Comparison of ENCODE assay signal across 8 cellular contexts in the genomic region with DNA sequence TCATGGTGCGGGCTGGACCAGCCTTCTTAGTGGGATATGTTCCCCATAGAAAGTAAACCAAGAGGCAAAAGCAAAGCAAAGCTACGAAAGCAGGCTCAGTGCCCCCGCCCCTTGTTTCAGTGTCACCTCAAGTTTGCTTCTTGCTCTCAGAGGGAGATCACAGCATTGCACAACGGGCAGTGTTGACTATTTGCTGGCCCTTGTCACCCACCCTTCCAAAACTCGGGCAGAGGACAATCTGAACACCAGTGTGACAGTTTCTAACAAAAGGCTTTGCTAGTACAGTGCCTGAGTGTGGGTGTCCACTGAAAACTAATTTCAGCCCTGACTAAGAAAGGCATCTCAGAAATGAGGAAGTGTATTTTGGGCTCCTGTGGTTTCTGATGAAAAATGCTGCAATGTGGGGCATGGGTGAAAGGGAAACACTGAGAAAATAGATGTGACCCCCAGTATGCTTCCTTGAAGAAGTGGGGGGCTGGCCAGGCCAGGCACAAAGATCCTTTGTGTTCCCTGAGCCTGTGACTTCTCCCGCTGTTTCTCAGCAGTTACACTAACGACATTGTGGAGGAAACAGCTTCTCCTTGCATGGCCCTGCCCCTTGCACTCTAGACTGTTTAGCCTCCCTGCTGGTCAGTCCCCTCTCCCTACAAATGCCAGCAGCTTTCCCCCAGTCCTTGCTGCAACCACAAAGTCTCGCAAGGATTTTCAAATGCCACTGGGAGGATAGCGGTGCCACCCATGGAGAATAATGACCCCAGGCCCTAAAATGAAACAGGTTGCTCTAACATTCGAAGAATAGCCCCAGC. TPM values are rescaled to one million over a fixed set of nuclear protein-coding genes. Genes with fewer than 3 reads are reported as not detected.
DNase-seq lines count a peak whose midpoint lies in the region; ATAC-seq, FAIRE-seq and TF ChIP-seq lines count a peak whose summit lies in the region.

No MANE protein-coding gene starts in this region.

- TF ChIP-seq CTCF in BJ (IDR thresholded peaks at IDR 0.05; ENCODE audit: insufficient read depth, low read depth, low read length) (peak; percentile 16; the same call in 1 of the 2 replicates), SK-N-SH (IDR thresholded peaks at IDR 0.05) (no peak), neural cell (IDR thresholded peaks at IDR 0.05; ENCODE audit: poor library complexity, severe bottlenecking) (no peak), D721Med (IDR thresholded peaks at IDR 0.05; ENCODE audit: insufficient read depth, missing control alignments) (no peak)

- H3K36me3 ChIP-seq in BJ (ENCODE audit: control insufficient read depth, insufficient read depth, low read length): no peaks in the 10 kb centered on the region
- no peaks in the 10 kb centered on the region for H3K36me3 ChIP-seq in SK-N-SH (replicated peaks in 1 of 2; ENCODE audit: control insufficient read depth in 1 of 2, insufficient read depth in 2 of 2, low read length in 1 of 2)
- no peaks in the 10 kb centered on the region for H3K36me3 ChIP-seq in neural cell (ENCODE audit: insufficient read depth, low read length)

- H3K9me3 ChIP-seq in SK-N-SH: no peaks in the 10 kb centered on the region
- H3K9me3 ChIP-seq in neural cell (ENCODE audit: low read length): no peaks in the 10 kb centered on the region

- H2AFZ ChIP-seq in SK-N-SH (ENCODE audit: low read depth): peak overlapping the region; percentile 69
- no peak overlapping the region for H2AFZ ChIP-seq in neural cell (ENCODE audit: low read depth, low read length)

- H3K4me2 ChIP-seq in SK-N-SH (peak overlapping the region; percentile 48), neural cell (ENCODE audit: low read length) (no peak overlapping the region)

- POLR2A ChIA-PET in BJ (lab: Charles Lee) (interaction anchor here (0.6 to 0.7 kb wide), 2 partner anchors 27 to 32 kb away, joined by 3 to 4 read pairs; no protein-coding TSS in a partner anchor), SK-N-SH (lab: Yijun Ruan, JAX) (no interaction called here)

- H3K4me1 ChIP-seq in SK-N-SH (ENCODE audit: control insufficient read depth in 1 of 2, insufficient read depth in 2 of 2, low read depth in 1 of 2, low read length in 1 of 2): peaks cover 2 to 16% of the 10 kb centered on the region in 2 experiments; a peak in 3 of 4 replicates

- peak; percentile 95 for ATAC-seq in HG03159 (IDR thresholded peaks at IDR 0.05; ENCODE audit: unreplicated experiment)

- CTCF ChIA-PET in BJ (lab: Yijun Ruan, JAX): interaction anchor here (0.9 to 1.9 kb wide), 5 partner anchors 8 to 58 kb away, joined by 4 to 5 read pairs (median 4); no protein-coding TSS in a partner anchor
- CTCF ChIA-PET in SK-N-SH (lab: Yijun Ruan, JAX): interaction anchor here (0.6 kb wide), 1 partner anchor 8 kb away, joined by 3 read pairs; no protein-coding TSS in a partner anchor

- H3K27ac ChIP-seq in SK-N-SH (ENCODE audit: low read depth in 2 of 2, low read length in 1 of 2): peak overlapping the region; percentile 67 to 73
- H3K27ac ChIP-seq in neural cell (ENCODE audit: low read length): peak overlapping the region; percentile 26

- no peak for TF ChIP-seq RAD21 in SK-N-SH (IDR thresholded peaks at IDR 0.05; ENCODE audit: low read length)
- no peak for TF ChIP-seq RAD21 in neural cell (conservative IDR thresholded peaks at IDR 0.05)

- H4K20me1 ChIP-seq in SK-N-SH (ENCODE audit: insufficient read depth): no peaks in the 10 kb centered on the region
- no peaks in the 10 kb centered on the region for H4K20me1 ChIP-seq in neural cell (ENCODE audit: insufficient read depth)

- 73% methylated on average over 8 of the region's 10 CpGs for whole genome bisulfite sequencing in SK-N-SH (ENCODE audit: low lambda C conversion rate)

- TF ChIP-seq EP300 in SK-N-SH (IDR thresholded peaks at IDR 0.05; ENCODE audit: borderline replicate concordance in 1 of 2, low read depth in 1 of 2, low read length in 1 of 2) (no peak), neural cell (conservative IDR thresholded peaks at IDR 0.05; ENCODE audit: poor library complexity, severe bottlenecking) (no peak)

- H3K9ac ChIP-seq in SK-N-SH (peak overlapping the region; percentile 49; the same call in 1 of the 2 replicates), neural cell (ENCODE audit: low read length) (no peak overlapping the region)

- FAIRE-seq in D721Med (lab: Jason Lieb, UNC): no peak

- DNase-seq in BJ (ENCODE audit: low read depth) (peak; percentile 56), GM19238 (ENCODE audit: insufficient read length, low spot score) (peak; percentile 55), SK-N-SH (no peak), fibroblast of gingiva (ENCODE audit: low read depth) (peak; percentile 83), D721Med (ENCODE audit: insufficient read length, low spot score) (no peak)
- DNase-seq in stimulated activated CD4-positive, alpha-beta T cell treated with anti-CD3 and anti-CD28 coated beads, Interleukin-12 subunit alpha, Interleukin-12 subunit beta, amount 100 ng/mL, for 4 hours: no peak

- H3K4me3 ChIP-seq in BJ (ENCODE audit: low read depth, low read length): no peak overlapping the region
- no peak overlapping the region for H3K4me3 ChIP-seq in SK-N-SH (ENCODE audit: low read depth in 2 of 2, low read length in 1 of 2)
- H3K4me3 ChIP-seq in neural cell (ENCODE audit: low read length): no peak overlapping the region

- H3K9me2 ChIP-seq in SK-N-SH (no peaks in the 10 kb centered on the region), neural cell (ENCODE audit: insufficient read depth, low read length) (no peaks in the 10 kb centered on the region)

- H3K79me2 ChIP-seq in SK-N-SH (ENCODE audit: insufficient read depth) (0 out of 2 replicates have a peak, but pooled peaks cover 4% of the 10 kb centered on the region), neural cell (replicated peaks; ENCODE audit: insufficient read depth, low read length) (no peaks in the 10 kb centered on the region)

- H3K27me3 ChIP-seq in BJ (ENCODE audit: control insufficient read depth, insufficient read depth, low read length): no peaks in the 10 kb centered on the region
- H3K27me3 ChIP-seq in SK-N-SH (ENCODE audit: insufficient read depth): no peaks in the 10 kb centered on the region
- H3K27me3 ChIP-seq in neural cell (ENCODE audit: insufficient read depth, low read depth, low read length): no peaks in the 10 kb centered on the region

- H3F3A ChIP-seq in SK-N-SH (replicated peaks; ENCODE audit: insufficient read depth) (peaks cover 4% of the 10 kb centered on the region), neural cell (ENCODE audit: insufficient read depth, low read length, poor library complexity, severe bottlenecking) (no peaks in the 10 kb centered on the region)

TF ChIP-seq in SK-N-SH, 30 proteins besides CTCF, POLR2A, EP300 and RAD21:
- TF ChIP-seq, protein P1, sequence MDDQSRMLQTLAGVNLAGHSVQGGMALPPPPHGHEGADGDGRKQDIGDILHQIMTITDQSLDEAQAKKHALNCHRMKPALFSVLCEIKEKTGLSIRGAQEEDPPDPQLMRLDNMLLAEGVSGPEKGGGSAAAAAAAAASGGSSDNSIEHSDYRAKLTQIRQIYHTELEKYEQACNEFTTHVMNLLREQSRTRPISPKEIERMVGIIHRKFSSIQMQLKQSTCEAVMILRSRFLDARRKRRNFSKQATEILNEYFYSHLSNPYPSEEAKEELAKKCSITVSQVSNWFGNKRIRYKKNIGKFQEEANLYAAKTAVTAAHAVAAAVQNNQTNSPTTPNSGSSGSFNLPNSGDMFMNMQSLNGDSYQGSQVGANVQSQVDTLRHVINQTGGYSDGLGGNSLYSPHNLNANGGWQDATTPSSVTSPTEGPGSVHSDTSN (IDR thresholded peaks at IDR 0.05): no peak
- TF ChIP-seq FOSL2 (IDR thresholded peaks at IDR 0.05; ENCODE audit: borderline replicate concordance, low read depth) (peak; percentile 3; the same call in 1 of the 2 replicates), ELF1 (IDR thresholded peaks at IDR 0.05) (peak; percentile 91), NFIC (IDR thresholded peaks at IDR 0.05; ENCODE audit: borderline replicate concordance) (no peak)

TF ChIP-seq in neural cell, 6 proteins besides CTCF, POLR2A, EP300 and RAD21:
- no peak for TF ChIP-seq POLR2AphosphoS5 (IDR thresholded peaks at IDR 0.05)

RNA-seq across cellular contexts. Expression of a gene that starts 33.3 kb away (rescaled TPM):
- polyA plus RNA-seq in BJ (2011; rRNA removed) (0.31 and 0.47 TPM in 2 replicates), SK-N-SH (2012; rRNA removed) (0.06 and 0.16 TPM in 2 replicates), neural cell (0.12 TPM in 1 of 2 replicates, not detected in the other)
- 0.57 and 1.1 TPM in 2 replicates for polyA minus RNA-seq in BJ (2011; rRNA and poly(A)+ RNA removed)
- polyA plus RNA-seq in SK-N-SH (2012; cell fraction: cytosol; rRNA removed): 0.05 and 0.09 TPM in 2 replicates
- polyA plus RNA-seq in SK-N-SH (2012; cell fraction: nucleus; rRNA removed): 0.20 and 0.32 TPM in 2 replicates
- 0.24 and 0.81 TPM in 2 replicates for polyA minus RNA-seq in neural cell

Comparison
In these comparisons a context has a peak if more than half of its experiments do, and no peak if none do; other contexts are left out.
1. DNase-seq: peak in BJ (single experiment), GM19238 (single experiment) and fibroblast of gingiva (single experiment); none in SK-N-SH (single experiment), D721Med (single experiment) and stimulated activated CD4-positive, alpha-beta T cell treated with anti-CD3 and anti-CD28 coated beads, Interleukin-12 subunit alpha, Interleukin-12 subunit beta, amount 100 ng/mL, for 4 hours (single experiment).